16 cellular contexts compared by ENCODE assay signal in the genomic region with DNA sequence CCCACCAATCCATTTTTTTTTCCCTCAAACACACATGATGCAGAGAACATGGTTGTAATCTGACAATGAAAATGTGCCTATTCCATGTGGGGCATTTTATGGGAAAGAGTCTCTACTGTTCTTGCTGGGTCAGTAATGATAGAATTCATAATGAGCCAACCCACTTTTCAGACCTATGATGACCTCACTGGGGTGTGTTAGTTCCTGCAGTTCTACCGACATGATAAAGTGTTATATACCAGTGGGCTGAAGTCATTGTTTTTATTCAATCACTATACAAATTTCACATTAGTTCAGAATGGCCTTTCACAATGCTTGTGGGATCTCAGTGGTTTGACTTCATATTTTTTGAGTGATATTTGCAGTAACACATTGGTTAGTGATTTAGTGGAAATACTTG. TPM values are rescaled to one million over a fixed set of nuclear protein-coding genes. Genes with fewer than 3 reads are reported as not detected.
DNase-seq lines count a peak whose midpoint lies in the region; FAIRE-seq and TF ChIP-seq lines count a peak whose summit lies in the region.
"Had no signal": no experiment of that assay in that cellular context is flagged by ENCODE, and none has a peak within 500 bp of the region (broad histone marks: within the 10 kb centered on the region; RNA-seq: fewer than 3 reads in every experiment).

No MANE protein-coding gene starts in this region.

- WGBS in hepatocyte (ENCODE audit: low lambda C conversion rate, missing lambda C conversion rate) = 87% methylated on average over 1 of the region's 1 CpG

- DNase-seq in AG08395 (ENCODE audit: low spot score) (peak; percentile 71), HPDE6-E6E7 (ENCODE audit: extremely low spot score) (peak; percentile 66), brain microvascular endothelial cell (peak; percentile 94), keratinocyte (ENCODE audit: low read depth, low spot score) (no peak), D721Med (ENCODE audit: insufficient read length, low spot score) (no peak), ecto neural progenitor cell (ENCODE audit: low spot score) (no peak), hepatocyte (ENCODE audit: low spot score) (no peak)
- no peak for DNase-seq in stimulated activated naive CD4-positive, alpha-beta T cell treated with Interleukin-2 at 50 U/mL for 16 hours (lab: John Stamatoyannopoulos, UW)
- DNase-seq: activated T-cell treated with anti-CD3 and anti-CD28 coated beads, Interleukin-2, amount 50 U/mL, for 48 hours; CD4-positive, CD25-positive, alpha-beta regulatory T cell; central memory CD4-positive, alpha-beta T cell; glutamatergic neuron; Kasumi-1; upper lobe of left lung had no signal

- peaks cover 47% of the 10 kb centered on the region for H3K4me1 ChIP-seq in keratinocyte (ENCODE audit: control insufficient read depth, extremely low read depth, insufficient read depth, low read length)
- H3K4me1 ChIP-seq in hepatocyte (ENCODE audit: insufficient read depth) = no peaks in the 10 kb centered on the region

- TF ChIP-seq CTCF in brain microvascular endothelial cell (IDR thresholded peaks at IDR 0.05; ENCODE audit: low read depth, low read length, missing control alignments) = no peak
- TF ChIP-seq CTCF in keratinocyte (optimal IDR thresholded peaks at IDR 0.05 in 1 of 3, IDR thresholded peaks at IDR 0.05 in 1 of 3, conservative IDR thresholded peaks at IDR 0.05 in 1 of 3; ENCODE audit: extremely low read depth in 1 of 3, insufficient read depth in 2 of 3, low read length in 3 of 3) = no peak
- no peak for TF ChIP-seq CTCF in D721Med (IDR thresholded peaks at IDR 0.05; ENCODE audit: insufficient read depth, missing control alignments)
- TF ChIP-seq CTCF in hepatocyte (IDR thresholded peaks at IDR 0.05; ENCODE audit: poor library complexity) = no peak

- in situ Hi-C loops in brain microvascular endothelial cell (cut with HindIII; ENCODE audit: low pct_ligation_motif_present, low sequenced_read_pairs) = no loop called here

- no peaks in the 10 kb centered on the region for H3K27me3 ChIP-seq in brain microvascular endothelial cell (replicated peaks)
- no peaks in the 10 kb centered on the region for H3K27me3 ChIP-seq in keratinocyte (ENCODE audit: control insufficient read depth, extremely low read depth, insufficient read depth, low read length)
- no peaks in the 10 kb centered on the region for H3K27me3 ChIP-seq in hepatocyte
- H3K27me3 ChIP-seq: upper lobe of left lung had no signal

- H3K4me3 ChIP-seq in brain microvascular endothelial cell (ENCODE audit: low read depth, low read length) (no peak overlapping the region), keratinocyte (ENCODE audit: control insufficient read depth in 2 of 3, extremely low read depth in 1 of 3, insufficient read depth in 2 of 3, low read depth in 1 of 3, low read length in 3 of 3) (no peak overlapping the region), hepatocyte (no peak overlapping the region)
- H3K4me3 ChIP-seq: HAP-1, upper lobe of left lung had no signal

- H2AFZ ChIP-seq in keratinocyte (ENCODE audit: control insufficient read depth, low read length) (no peak overlapping the region), hepatocyte (no peak overlapping the region)

- H3K9ac ChIP-seq in keratinocyte (ENCODE audit: control insufficient read depth, extremely low read depth, insufficient read depth, low read length) = peak overlapping the region; percentile 11

- H3K9me1 ChIP-seq in keratinocyte (ENCODE audit: control insufficient read depth, extremely low read depth, insufficient read depth, low read length) = no peaks in the 10 kb centered on the region

- H3K36me3 ChIP-seq in brain microvascular endothelial cell (replicated peaks) (peaks cover 2% of the 10 kb centered on the region), keratinocyte (ENCODE audit: control insufficient read depth in 2 of 2, extremely low read depth in 1 of 2, insufficient read depth in 2 of 2, low read length in 2 of 2) (peaks cover 0 to 2% of the 10 kb centered on the region in 2 experiments), hepatocyte (replicated peaks; ENCODE audit: insufficient read depth, low read depth) (no peaks in the 10 kb centered on the region)
- H3K36me3 ChIP-seq: HAP-1, upper lobe of left lung had no signal

- no peaks in the 10 kb centered on the region for H3K9me2 ChIP-seq in hepatocyte (replicated peaks; ENCODE audit: insufficient read depth)

- H4K20me1 ChIP-seq in keratinocyte (ENCODE audit: control insufficient read depth, extremely low read depth, insufficient read depth, low read length) (no peaks in the 10 kb centered on the region), hepatocyte (ENCODE audit: insufficient read depth, poor library complexity, severe bottlenecking) (no peaks in the 10 kb centered on the region)

- peak; percentile 78 for FAIRE-seq in keratinocyte (lab: Jason Lieb, UNC)
- FAIRE-seq in D721Med (lab: Jason Lieb, UNC) = no peak

- H3K27ac ChIP-seq in brain microvascular endothelial cell (peak overlapping the region; percentile 99), keratinocyte (ENCODE audit: control insufficient read depth, insufficient read depth, low read length) (peak overlapping the region; percentile 62), hepatocyte (no peak overlapping the region)
- H3K27ac ChIP-seq: VCaP had no signal

- H3K79me2 ChIP-seq in keratinocyte (ENCODE audit: control insufficient read depth, insufficient read depth, low read length) (peaks cover 80% of the 10 kb centered on the region), hepatocyte (peaks cover 59% of the 10 kb centered on the region)

- dilution Hi-C loops in keratinocyte (cut with MboI; ENCODE audit: extremely low pct_ligation_motif_present, low sequenced_read_pairs) = no loop called here

- H3K9me3 ChIP-seq in keratinocyte (ENCODE audit: control insufficient read depth, low read depth, low read length) (no peaks in the 10 kb centered on the region), hepatocyte (ENCODE audit: low read depth) (no peaks in the 10 kb centered on the region)
- H3K9me3 ChIP-seq: HAP-1, upper lobe of left lung had no signal

- H3K4me2 ChIP-seq in keratinocyte (ENCODE audit: control insufficient read depth, extremely low read depth, insufficient read depth, low read depth, low read length) (peak overlapping the region; percentile 31), hepatocyte (no peak overlapping the region)

RNA-seq across cellular contexts. Expression of gene PPFIBP1, which starts 47.5 kb away (rescaled TPM):
- 53.6 to 83.5 TPM (median 62.0 TPM) in 3 replicates for polyA plus RNA-seq in keratinocyte
- polyA plus RNA-seq in keratinocyte (2011; ENCODE audit: low read depth) = 74.9 TPM
- polyA plus RNA-seq in keratinocyte (2011; cell fraction: cytosol; rRNA removed) = 32.0 and 75.4 TPM in 2 replicates
- 101 and 133 TPM in 2 replicates for polyA plus RNA-seq in keratinocyte (2011; cell fraction: nucleus; rRNA removed)
- polyA plus RNA-seq in keratinocyte (2012; ENCODE audit: low replicate concordance) = 25.4 and 60.2 TPM in 2 replicates
- polyA minus RNA-seq in keratinocyte = 48.5 to 186 TPM (median 78.5 TPM) in 3 replicates
- 37.2 TPM for polyA minus RNA-seq in keratinocyte (2011; cell fraction: cytosol; rRNA and poly(A)+ RNA removed)
- 116 and 242 TPM in 2 replicates for polyA minus RNA-seq in keratinocyte (2011; cell fraction: nucleus; rRNA and poly(A)+ RNA removed)
- 38.6 and 42.4 TPM in 2 replicates for total RNA-seq in hepatocyte
- 23.9 and 26.1 TPM in 2 replicates for polyA plus RNA-seq in hepatocyte

Comparison
In these comparisons a context has a peak if more than half of its experiments do, and no peak if none do; other contexts are left out.
1. DNase-seq: peak in AG08395 (single experiment), HPDE6-E6E7 (single experiment) and brain microvascular endothelial cell (single experiment); none in keratinocyte (single experiment), D721Med (single experiment), ecto neural progenitor cell (single experiment), stimulated activated naive CD4-positive, alpha-beta T cell treated with Interleukin-2 at 50 U/mL for 16 hours (single experiment) and hepatocyte (single experiment).